18 cellular contexts compared by ENCODE assay signal in the genomic region with DNA sequence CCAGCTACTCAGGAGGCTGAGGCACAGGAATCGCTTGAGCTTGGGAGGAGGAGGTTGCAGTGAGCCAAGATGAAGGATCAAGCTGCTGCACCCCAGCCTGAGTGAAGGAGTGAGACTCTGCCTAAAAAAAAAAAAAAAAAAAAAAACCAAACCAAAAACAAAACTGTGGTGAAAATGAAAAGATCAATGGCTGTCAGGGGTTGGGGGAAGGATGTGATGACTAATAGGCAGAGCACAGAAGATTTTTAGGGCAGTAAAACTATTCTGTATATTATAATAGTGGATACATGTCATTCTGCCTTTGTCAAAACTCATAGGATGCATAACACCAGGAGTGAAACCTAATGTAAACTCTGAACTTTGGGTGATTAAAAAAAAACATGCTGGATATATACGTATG.
DNase-seq lines count a peak whose midpoint lies in the region; ATAC-seq, FAIRE-seq and TF ChIP-seq lines count a peak whose summit lies in the region.
"Had no signal": no experiment of that assay in that cellular context is flagged by ENCODE, and none has a peak within 500 bp of the region (broad histone marks: within the 10 kb centered on the region; RNA-seq: fewer than 3 reads in every experiment).

No MANE protein-coding gene starts in this region.

- H3K36me3 ChIP-seq in stomach = no peaks in the 10 kb centered on the region

- no peak for TF ChIP-seq CTCF in stomach (IDR thresholded peaks at IDR 0.05)

- DNase-seq in GM12892 (ENCODE audit: insufficient read length) (no peak), NCI-H1048 (lab: John Stamatoyannopoulos, UW) (no peak), NCI-H82 (lab: John Stamatoyannopoulos, UW) (no peak), stomach (no peak), activated gamma-delta T cell treated with Interleukin-2 at 50 U/mL for 16 hours (no peak)
- DNase-seq: activated CD4-positive, alpha-beta T cell treated with anti-CD3 and anti-CD28 coated beads for 1 hour; glutamatergic neuron; H7; natural killer cell; NCI-H2227 treated with DMSO at 0.1 percent for 48 hours; PC-3; stimulated activated CD4-positive, alpha-beta T cell treated with anti-CD3 and anti-CD28 coated beads, Interleukin-4, amount 100 ng/mL, for 1 hour; stimulated activated naive B cell treated with anti-CD40 and anti-IgM and Interleukin-4, amounts not matched to agents 10 μg/mL and 1 μg/mL and 100 μg/mL, for 72 hours; T-cell had no signal

- H3K27me3 ChIP-seq in stomach = no peaks in the 10 kb centered on the region

- 67 to 77% (median 74%) methylated on average over 2 of the region's 2 CpGs for WGBS in stomach, 5 donors

- H3K4me1 ChIP-seq in stomach = no peaks in the 10 kb centered on the region

- peak; percentile 17 for FAIRE-seq in GM12892 (lab: Jason Lieb, UNC)
- FAIRE-seq: HTR-8/SVneo had no signal

- ATAC-seq in GM18868 (IDR thresholded peaks at IDR 0.05; ENCODE audit: unreplicated experiment) (peak; percentile 79), GM21723 (IDR thresholded peaks at IDR 0.05; ENCODE audit: unreplicated experiment) (peak; percentile 87), HG03439 (IDR thresholded peaks at IDR 0.05; ENCODE audit: unreplicated experiment) (peak; percentile 72)
- ATAC-seq: natural killer cell; PC-3; stimulated activated naive B cell treated with anti-CD40 and anti-IgM and Interleukin-4, amounts not matched to agents 10 μg/mL and 1 μg/mL and 100 μg/mL, for 72 hours; T-cell had no signal

- TF ChIP-seq POLR2A in GM12892 (IDR thresholded peaks at IDR 0.05; ENCODE audit: low read depth, low read length) (no peak), stomach (IDR thresholded peaks at IDR 0.05) (no peak)

- no peak overlapping the region for H3K27ac ChIP-seq in stomach

- intact Hi-C loops in stomach (cut with DNase I; ENCODE audit: low total_unique reads) = no loop called here

- TF ChIP-seq EP300 in stomach (IDR thresholded peaks at IDR 0.05) = no peak

- H3K9me3 ChIP-seq in stomach = no peaks in the 10 kb centered on the region

- no peak overlapping the region for H3K4me3 ChIP-seq in stomach
